Comparison of ENCODE assay signal across 1 cellular context in genomic region chr16:67968440-67969285, GRCh38.
A peak's percentile ranks its signal among the peaks of the same experiment; 100 is the strongest.
TF ChIP-seq lines count a peak whose summit lies in the region.

TSS of gene SLC12A4 (minus strand) at chr16:67968637. CDS start at chr16:67968553, 84 bp downstream.

TF ChIP-seq in HepG2, 621 proteins besides CTCF, POLR2A, EP300 and RAD21 (continued from another document):
- TF ChIP-seq HNF1A (IDR thresholded peaks at IDR 0.05; ENCODE audit: low read depth): no peak; the same call in 1 of the 2 replicates
- peak; percentile 63; the same call in 1 of the 2 replicates for TF ChIP-seq HNF1A (CRISPR knock-in tag; IDR thresholded peaks at IDR 0.05; ENCODE audit: borderline replicate concordance)
- TF ChIP-seq THAP8 (CRISPR knock-in tag; IDR thresholded peaks at IDR 0.05; ENCODE audit: borderline replicate concordance): no peak
- peak; percentile 83 for TF ChIP-seq ZFX (CRISPR knock-in tag; IDR thresholded peaks at IDR 0.05; ENCODE audit: low read depth)
- 0 out of 2 replicates have a peak, but pooled peaks have one; percentile 64 for TF ChIP-seq ZNF576 (CRISPR knock-in tag; IDR thresholded peaks at IDR 0.05)
- peak; percentile 26; the same call in 1 of the 2 replicates for TF ChIP-seq ZNF792 (CRISPR knock-in tag; IDR thresholded peaks at IDR 0.05)
- TF ChIP-seq ZBTB37 (CRISPR knock-in tag; IDR thresholded peaks at IDR 0.05): 0 out of 2 replicates have a peak, but pooled peaks have one; percentile 39
- TF ChIP-seq MXI1 (IDR thresholded peaks at IDR 0.05; ENCODE audit: borderline replicate concordance, low read depth, low read length): peak; percentile 75; the same call in 2 of the 3 replicates
- TF ChIP-seq SMAD1 (CRISPR knock-in tag; IDR thresholded peaks at IDR 0.05; ENCODE audit: borderline replicate concordance, low read depth): 0 out of 2 replicates have a peak, but pooled peaks have one; percentile 86
- TF ChIP-seq ZFY (CRISPR knock-in tag; IDR thresholded peaks at IDR 0.05): peak; percentile 87
- peak; percentile 42; the same call in 1 of the 2 replicates for TF ChIP-seq HINFP (CRISPR knock-in tag; IDR thresholded peaks at IDR 0.05; ENCODE audit: low read depth)
- TF ChIP-seq STAT6 (CRISPR knock-in tag; IDR thresholded peaks at IDR 0.05; ENCODE audit: borderline replicate concordance): peak; percentile 88
- 0 out of 2 replicates have a peak, but pooled peaks have one; percentile 61 for TF ChIP-seq GTF3A (CRISPR knock-in tag; conservative IDR thresholded peaks at IDR 0.05)
- peak; percentile 8; the same call in 1 of the 2 replicates for TF ChIP-seq ZSCAN29 (CRISPR knock-in tag; conservative IDR thresholded peaks at IDR 0.05)
- 0 out of 2 replicates have a peak, but pooled peaks have one; percentile 59 for TF ChIP-seq ZNF124 (CRISPR knock-in tag; IDR thresholded peaks at IDR 0.05)
- peak; percentile 93 for TF ChIP-seq ZBTB7A (CRISPR knock-in tag; IDR thresholded peaks at IDR 0.05)
- TF ChIP-seq ZNF619 (CRISPR knock-in tag; IDR thresholded peaks at IDR 0.05): peak; percentile 90
- peak; percentile 47; the same call in 1 of the 2 replicates for TF ChIP-seq IRX3 (CRISPR knock-in tag; IDR thresholded peaks at IDR 0.05; ENCODE audit: borderline replicate concordance, low read depth)
- TF ChIP-seq MTA1 (CRISPR knock-in tag; IDR thresholded peaks at IDR 0.05; ENCODE audit: borderline replicate concordance): peak; percentile 79; the same call in 1 of the 2 replicates
- TF ChIP-seq SYNCRIP (IDR thresholded peaks at IDR 0.05; ENCODE audit: insufficient read depth, low read depth, low read length): no peak
